In genomic region chr5:15500326-15500958, GRCh38 we compare ENCODE assay signal across 9 cellular contexts. TPM values are rescaled to one million over a fixed set of nuclear protein-coding genes. Genes with fewer than 3 reads are reported as not detected.
DNase-seq lines count a peak whose midpoint lies in the region; ATAC-seq and TF ChIP-seq lines count a peak whose summit lies in the region.
"Had no signal": no experiment of that assay in that cellular context is flagged by ENCODE, and none has a peak within 500 bp of the region (broad histone marks: within the 10 kb centered on the region; RNA-seq: fewer than 3 reads in every experiment).

No MANE protein-coding gene starts in this region.

- H3K4me3 Mint-ChIP-seq in activated CD8-positive, alpha-beta T cell treated with anti-CD3 and anti-CD28 coated beads for 36 hours, result no peak overlapping the region
- no peak overlapping the region for H3K4me3 Mint-ChIP-seq in T-helper 2 cell treated with Interferon-gamma antibody and Interleukin-4, amounts not matched to agents 5 μg/mL and 100 μg/mL, for 36 hours

- no peaks in the 10 kb centered on the region for H3K9me3 Mint-ChIP-seq in activated CD8-positive, alpha-beta T cell treated with anti-CD3 and anti-CD28 coated beads for 36 hours
- no peaks in the 10 kb centered on the region for H3K9me3 Mint-ChIP-seq in T-helper 2 cell treated with Interferon-gamma antibody and Interleukin-4, amounts not matched to agents 5 μg/mL and 100 μg/mL, for 36 hours

- DNase-seq in RWPE2 (ENCODE audit: low spot score), result no peak
- DNase-seq in globus pallidus (ENCODE audit: low spot score), result peak; percentile 63
- DNase-seq in occipital lobe (lab: John Stamatoyannopoulos, UW), result peak; percentile 26
- DNase-seq in activated CD8-positive, alpha-beta T cell treated with anti-CD3 and anti-CD28 coated beads for 36 hours, result no peak
- DNase-seq in T-helper 2 cell treated with Interferon-gamma antibody and Interleukin-4, amounts not matched to agents 5 μg/mL and 100 μg/mL, for 36 hours (ENCODE audit: low spot score), result no peak

- H3K4me1 ChIP-seq in RWPE2 (ENCODE audit: insufficient read depth, poor library complexity, severe bottlenecking), result no peaks in the 10 kb centered on the region

- H3K27me3 ChIP-seq in RWPE2 (ENCODE audit: insufficient read depth, poor library complexity, severe bottlenecking), result peaks cover 48% of the 10 kb centered on the region

- H3K27me3 Mint-ChIP-seq in activated CD8-positive, alpha-beta T cell treated with anti-CD3 and anti-CD28 coated beads for 36 hours, result peaks cover 38% of the 10 kb centered on the region
- peaks cover 26% of the 10 kb centered on the region for H3K27me3 Mint-ChIP-seq in T-helper 2 cell treated with Interferon-gamma antibody and Interleukin-4, amounts not matched to agents 5 μg/mL and 100 μg/mL, for 36 hours (ENCODE audit: low read depth)

- H3K4me1 Mint-ChIP-seq in activated CD8-positive, alpha-beta T cell treated with anti-CD3 and anti-CD28 coated beads for 36 hours (ENCODE audit: low read depth), result peaks cover 2% of the 10 kb centered on the region
- H3K4me1 Mint-ChIP-seq in T-helper 2 cell treated with Interferon-gamma antibody and Interleukin-4, amounts not matched to agents 5 μg/mL and 100 μg/mL, for 36 hours (ENCODE audit: low read depth), result no peaks in the 10 kb centered on the region

- no peak overlapping the region for H3K27ac Mint-ChIP-seq in activated CD8-positive, alpha-beta T cell treated with anti-CD3 and anti-CD28 coated beads for 36 hours
- no peak overlapping the region for H3K27ac Mint-ChIP-seq in T-helper 2 cell treated with Interferon-gamma antibody and Interleukin-4, amounts not matched to agents 5 μg/mL and 100 μg/mL, for 36 hours

- POLR2A ChIA-PET in activated CD8-positive, alpha-beta T cell treated with anti-CD3 and anti-CD28 coated beads for 36 hours (lab: Charles Lee), result no interaction called here

- ATAC-seq in GM18498 (IDR thresholded peaks at IDR 0.05; ENCODE audit: unreplicated experiment), result peak; percentile 36
- ATAC-seq in RWPE2 (ENCODE audit: low read depth), result peak; percentile 64
- no peak for ATAC-seq in activated CD8-positive, alpha-beta T cell treated with anti-CD3 and anti-CD28 coated beads for 36 hours
- ATAC-seq in GM18870 (IDR thresholded peaks at IDR 0.05; ENCODE audit: unreplicated experiment), result no peak
- ATAC-seq in GM19324 (IDR thresholded peaks at IDR 0.05; ENCODE audit: low FRiP score, unreplicated experiment), result no peak
- ATAC-seq: HCT116 had no signal

- CTCF ChIA-PET in activated CD8-positive, alpha-beta T cell treated with anti-CD3 and anti-CD28 coated beads for 36 hours (lab: Charles Lee), result no interaction called here

- peak overlapping the region; percentile 37 for H3K4me3 ChIP-seq in RWPE2 (ENCODE audit: severe bottlenecking)

- no peaks in the 10 kb centered on the region for H3K36me3 ChIP-seq in RWPE2 (ENCODE audit: low read depth)

- no peaks in the 10 kb centered on the region for H3K9me3 ChIP-seq in RWPE2 (ENCODE audit: severe bottlenecking)

- H3K36me3 Mint-ChIP-seq in activated CD8-positive, alpha-beta T cell treated with anti-CD3 and anti-CD28 coated beads for 36 hours (ENCODE audit: low read depth), result no peaks in the 10 kb centered on the region
- no peaks in the 10 kb centered on the region for H3K36me3 Mint-ChIP-seq in T-helper 2 cell treated with Interferon-gamma antibody and Interleukin-4, amounts not matched to agents 5 μg/mL and 100 μg/mL, for 36 hours (ENCODE audit: low read depth)

- intact Hi-C loops in activated CD8-positive, alpha-beta T cell treated with anti-CD3 and anti-CD28 coated beads for 36 hours (cut with micrococcal nuclease), result no loop called here

- no peak for TF ChIP-seq CTCF in RWPE2 (IDR thresholded peaks at IDR 0.05; ENCODE audit: poor library complexity, severe bottlenecking)
- no peak for TF ChIP-seq CTCF in activated CD8-positive, alpha-beta T cell treated with anti-CD3 and anti-CD28 coated beads for 36 hours (IDR thresholded peaks at IDR 0.05)

- H3K27ac ChIP-seq in RWPE2 (ENCODE audit: poor library complexity, severe bottlenecking), result no peak overlapping the region

RNA-seq across cellular contexts. Expression of gene FBXL7, which starts 0.5 kb away (rescaled TPM):
- 3.0 TPM for total RNA-seq in occipital lobe
- total RNA-seq in activated CD8-positive, alpha-beta T cell treated with anti-CD3 and anti-CD28 coated beads for 36 hours, result not detected

Comparison
In these comparisons a context has a peak if more than half of its experiments do, and no peak if none do; other contexts are left out.
1. ATAC-seq: peak in GM18498 (single experiment) and RWPE2 (single experiment); none in activated CD8-positive, alpha-beta T cell treated with anti-CD3 and anti-CD28 coated beads for 36 hours (single experiment), GM18870 (single experiment) and GM19324 (single experiment).
2. DNase-seq: peak in globus pallidus (single experiment) and occipital lobe (single experiment); none in RWPE2 (single experiment), activated CD8-positive, alpha-beta T cell treated with anti-CD3 and anti-CD28 coated beads for 36 hours (single experiment) and T-helper 2 cell treated with Interferon-gamma antibody and Interleukin-4, amounts not matched to agents 5 μg/mL and 100 μg/mL, for 36 hours (single experiment).